ENCODE assay signal across 1 cellular context in genomic region chr6:49826743-49827406, GRCh38.
TF ChIP-seq lines count a peak whose summit lies in the region.

No MANE protein-coding gene starts in this region.

TF ChIP-seq in GM12878, 131 proteins besides CTCF, POLR2A, EP300 and RAD21:
- TF ChIP-seq ZNF687 (IDR thresholded peaks at IDR 0.05): peak; percentile 55; the same call in 1 of the 2 replicates
- TF ChIP-seq ZBTB40 (IDR thresholded peaks at IDR 0.05; ENCODE audit: borderline replicate concordance): no peak
- TF ChIP-seq E2F8 (IDR thresholded peaks at IDR 0.05; ENCODE audit: low read depth, partially characterized antibody): no peak
- peak; percentile 56 for TF ChIP-seq MTA2 (IDR thresholded peaks at IDR 0.05; ENCODE audit: low read depth)
- 0 out of 2 replicates have a peak, but pooled peaks have one; percentile 43 for TF ChIP-seq NBN (IDR thresholded peaks at IDR 0.05)
- no peak for TF ChIP-seq TCF7 (IDR thresholded peaks at IDR 0.05; ENCODE audit: borderline replicate concordance)
- TF ChIP-seq SMARCA5 (IDR thresholded peaks at IDR 0.05): peak; percentile 69; the same call in 1 of the 2 replicates
- peak; percentile 38 to 45; a peak in 3 of 4 replicates for TF ChIP-seq IKZF2 (IDR thresholded peaks at IDR 0.05)
- no peak for TF ChIP-seq ZNF592 (IDR thresholded peaks at IDR 0.05)
- peak; percentile 69 for TF ChIP-seq ZNF24 (IDR thresholded peaks at IDR 0.05)
- no peak for TF ChIP-seq BRCA1 (IDR thresholded peaks at IDR 0.05; ENCODE audit: low read depth, low read length)
- no peak for TF ChIP-seq KAT2A (conservative IDR thresholded peaks at IDR 0.05; ENCODE audit: control insufficient read depth, low read depth, low read length)
- TF ChIP-seq PAX5 (IDR thresholded peaks at IDR 0.05; ENCODE audit: borderline replicate concordance, low read depth, low read length): no peak
- TF ChIP-seq CHD4 (IDR thresholded peaks at IDR 0.05): no peak
- no peak for TF ChIP-seq SKIL (IDR thresholded peaks at IDR 0.05; ENCODE audit: low read depth, poor library complexity, severe bottlenecking)
- no peak for TF ChIP-seq FOXM1 (IDR thresholded peaks at IDR 0.05; ENCODE audit: low read depth, low read length)
